In the genomic region with DNA sequence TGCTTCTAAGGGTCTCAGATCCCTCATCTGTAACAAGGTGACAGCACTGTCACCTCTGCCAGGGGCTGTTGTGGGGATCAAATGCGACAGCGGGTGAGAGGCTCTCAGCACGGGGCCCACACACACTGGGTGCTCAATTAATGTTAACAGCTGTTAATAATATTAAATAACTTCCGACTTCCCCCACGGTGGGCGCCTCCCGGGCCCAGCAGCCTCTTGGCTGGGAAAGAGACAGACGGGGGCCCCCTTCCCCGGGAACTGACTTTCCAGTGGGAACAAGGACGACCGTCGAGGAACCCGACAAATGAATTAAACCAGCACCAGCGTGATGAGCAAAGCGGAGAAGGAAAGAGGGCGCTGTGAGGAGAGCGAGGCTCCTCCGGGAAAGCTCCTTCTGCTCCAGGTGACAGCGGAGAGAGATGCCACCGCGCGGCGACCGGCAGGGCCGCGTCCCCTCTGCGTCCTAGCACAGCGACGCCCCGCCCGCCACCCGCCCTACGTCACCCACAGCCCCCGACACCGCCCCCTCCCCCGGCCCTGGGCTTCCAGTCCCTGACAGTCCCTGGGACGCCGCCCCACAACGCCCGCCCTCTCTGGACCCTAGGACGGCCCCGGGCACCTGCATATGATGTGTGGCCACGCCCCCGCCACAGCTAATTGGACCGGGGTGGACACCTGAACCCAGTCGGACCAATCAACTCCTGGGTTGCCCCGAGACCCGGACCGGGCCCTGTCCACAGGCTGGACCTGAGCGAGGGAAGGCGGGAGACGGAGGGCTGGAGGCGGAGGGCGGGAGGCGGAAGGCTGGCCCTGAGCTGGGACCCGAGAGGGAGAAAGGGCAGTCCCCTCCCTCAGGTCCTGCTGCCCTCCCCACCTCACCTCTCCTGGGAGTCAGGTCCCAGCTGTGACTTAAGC, we compare ENCODE assay signal across 9 cellular contexts. TPM values are rescaled to one million over a fixed set of nuclear protein-coding genes. Genes with fewer than 3 reads are reported as not detected.
DNase-seq lines count a peak whose midpoint lies in the region; ATAC-seq and FAIRE-seq lines count a peak whose summit lies in the region.
"Had no signal": no experiment of that assay in that cellular context is flagged by ENCODE, and none has a peak within 500 bp of the region (broad histone marks: within the 10 kb centered on the region; RNA-seq: fewer than 3 reads in every experiment).

No MANE protein-coding gene starts in this region.

- no peaks in the 10 kb centered on the region for H3K36me3 Mint-ChIP-seq in activated naive CD8-positive, alpha-beta T cell treated with anti-CD3 and anti-CD28 coated beads for 36 hours

- peaks cover 6% of the 10 kb centered on the region for H3K4me1 Mint-ChIP-seq in activated naive CD8-positive, alpha-beta T cell treated with anti-CD3 and anti-CD28 coated beads for 36 hours

- DNase-seq in activated naive CD4-positive, alpha-beta T cell treated with Interleukin-2 at 50 U/mL for 16 hours = peak; percentile 7
- DNase-seq in activated naive CD4-positive, alpha-beta T cell (lab: John Stamatoyannopoulos, UW) = no peak
- peak; percentile 15 for DNase-seq in activated naive CD8-positive, alpha-beta T cell treated with anti-CD3 and anti-CD28 coated beads for 36 hours
- DNase-seq in left lobe of liver (ENCODE audit: low spot score) (no peak), ureter (ENCODE audit: low spot score) (peak; percentile 86), HTR-8/SVneo (ENCODE audit: insufficient read length, low spot score) (no peak)
- DNase-seq: DND-41 had no signal

- ATAC-seq in left lobe of liver = peak; percentile 66
- ATAC-seq in GM19324 (IDR thresholded peaks at IDR 0.05; ENCODE audit: low FRiP score, unreplicated experiment) = no peak
- no peak for ATAC-seq in GM18861 (IDR thresholded peaks at IDR 0.05; ENCODE audit: unreplicated experiment)

- peak overlapping the region; percentile 46 for H3K4me3 Mint-ChIP-seq in activated naive CD8-positive, alpha-beta T cell treated with anti-CD3 and anti-CD28 coated beads for 36 hours

- H3K9me3 Mint-ChIP-seq in activated naive CD8-positive, alpha-beta T cell treated with anti-CD3 and anti-CD28 coated beads for 36 hours = no peaks in the 10 kb centered on the region

- no peak for FAIRE-seq in HTR-8/SVneo (lab: Jason Lieb, UNC)

- H3K27me3 Mint-ChIP-seq in activated naive CD8-positive, alpha-beta T cell treated with anti-CD3 and anti-CD28 coated beads for 36 hours = peaks cover 38% of the 10 kb centered on the region

- no peak overlapping the region for H3K27ac Mint-ChIP-seq in activated naive CD8-positive, alpha-beta T cell treated with anti-CD3 and anti-CD28 coated beads for 36 hours

RNA-seq across cellular contexts. Expression of gene MATN1, which starts 38.2 kb away (rescaled TPM):
- total RNA-seq in activated naive CD8-positive, alpha-beta T cell treated with anti-CD3 and anti-CD28 coated beads for 36 hours = 1 to 10 TPM; 1.1 to 1.5 TPM
- total RNA-seq in left lobe of liver (not detected), ureter (not detected)

Comparison
In these comparisons a context has a peak if more than half of its experiments do, and no peak if none do; other contexts are left out.
1. DNase-seq: peak in activated naive CD4-positive, alpha-beta T cell treated with Interleukin-2 at 50 U/mL for 16 hours (single experiment), activated naive CD8-positive, alpha-beta T cell treated with anti-CD3 and anti-CD28 coated beads for 36 hours (single experiment) and ureter (single experiment); none in activated naive CD4-positive, alpha-beta T cell (0 of 4), left lobe of liver (single experiment) and HTR-8/SVneo (single experiment).